8 cellular contexts compared by ENCODE assay signal in the genomic region with DNA sequence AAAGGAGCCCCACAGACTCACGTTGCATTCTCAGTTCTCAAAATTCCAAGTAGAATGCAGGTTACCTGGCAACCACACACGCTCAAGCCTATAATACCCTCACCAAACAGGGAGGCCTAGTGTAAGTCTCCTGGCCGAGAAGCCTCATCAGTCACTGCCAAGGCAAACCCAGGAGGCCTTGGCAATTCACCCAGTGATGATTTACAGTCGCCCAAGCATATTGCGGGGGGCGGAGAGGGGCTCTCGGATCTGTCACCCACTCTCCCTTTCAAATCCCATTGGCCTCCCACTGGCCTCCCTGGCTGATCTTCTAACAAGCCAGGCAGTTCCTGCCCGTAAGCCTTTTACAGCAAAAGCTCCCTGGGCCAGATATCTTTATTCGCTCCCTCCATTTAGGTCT. TPM values are rescaled to one million over a fixed set of nuclear protein-coding genes. Genes with fewer than 3 reads are reported as not detected.
A peak's percentile ranks its signal among the peaks of the same experiment; 100 is the strongest.
DNase-seq lines count a peak whose midpoint lies in the region; ATAC-seq and TF ChIP-seq lines count a peak whose summit lies in the region.

No MANE protein-coding gene starts in this region.

- whole genome bisulfite sequencing in mesendoderm (ENCODE audit: extremely low coverage, insufficient coverage, low lambda C conversion rate): no CpG with 5 or more reads among the region's 9 CpGs
- WGBS in aorta, 2 donors: 1 to 2% methylated on average over 9 of the region's 9 CpGs

- H3K4me1 ChIP-seq in mesendoderm (ENCODE audit: control insufficient read depth, low read depth, low read length) (peaks cover 3% of the 10 kb centered on the region), aorta (ENCODE audit: control insufficient read depth in 1 of 2, insufficient read depth in 2 of 2, low read length in 2 of 2) (peaks cover 0 to 6% of the 10 kb centered on the region in 2 donors)

- peak overlapping the region; percentile 95 for H3K56ac ChIP-seq in mesendoderm (ENCODE audit: low read length)

- H3K27me3 ChIP-seq in mesendoderm (ENCODE audit: insufficient read depth, low read length, poor library complexity) (no peaks in the 10 kb centered on the region), aorta (ENCODE audit: control insufficient read depth in 1 of 2, insufficient read depth in 2 of 2, low read length in 1 of 2) (no peaks in the 10 kb centered on the region)

- no peak overlapping the region for H4K5ac ChIP-seq in mesendoderm (ENCODE audit: low read length)

- H2BK120ac ChIP-seq in mesendoderm (ENCODE audit: low read depth, low read length): no peak overlapping the region

- intact Hi-C loops in aorta (cut with DNase I): loop anchor here (2.0 to 5.0 kb wide), 2 partner anchors 35 to 140 kb away; no protein-coding TSS in a partner anchor

- no peak overlapping the region for H2BK15ac ChIP-seq in mesendoderm (replicated peaks; ENCODE audit: low read depth)

- peak overlapping the region; percentile 97 for H3K27ac ChIP-seq in C4-2B
- H3K27ac ChIP-seq in mesendoderm (ENCODE audit: low read depth, low read length): no peak overlapping the region
- H3K27ac ChIP-seq in aorta (ENCODE audit: low read depth in 1 of 2, low read length in 2 of 2): peak overlapping the region in 1 of 2 donors; percentile 36

- H2BK5ac ChIP-seq in mesendoderm (ENCODE audit: low read length): no peak overlapping the region

- DNase-seq in LNCaP clone FGC (ENCODE audit: low read depth) (no peak), cardiac fibroblast (ENCODE audit: low read depth in 2 of 2) (peak; percentile 22 to 25), mesendoderm (peak; percentile 41), aorta (peak in 1 of 2 donors; percentile 37), OCI-M2 (lab: John Stamatoyannopoulos, UW; ENCODE audit: unreplicated experiment) (no peak)
- no peak for DNase-seq in activated effector memory CD4-positive, alpha-beta T cell treated with Interleukin-2 at 50 U/mL for 16 hours

- H3K4me2 ChIP-seq in mesendoderm (ENCODE audit: low read length): peak overlapping the region; percentile 55

- H4K8ac ChIP-seq in mesendoderm (ENCODE audit: low read depth, low read length): no peak overlapping the region

- peak overlapping the region; percentile 86 for H3K9ac ChIP-seq in mesendoderm (ENCODE audit: low read length)

- no peak overlapping the region for H3K18ac ChIP-seq in mesendoderm (ENCODE audit: low read length)

- no peak overlapping the region for H3K23ac ChIP-seq in mesendoderm (ENCODE audit: low read length)

- no peak overlapping the region for H3K4ac ChIP-seq in mesendoderm (ENCODE audit: low read depth, low read length)

- ATAC-seq in aorta (ENCODE audit: low FRiP score): no peak
- ATAC-seq in HG02763 (IDR thresholded peaks at IDR 0.05; ENCODE audit: unreplicated experiment): no peak

- H3K9me3 ChIP-seq in aorta (ENCODE audit: control insufficient read depth, low read length): no peaks in the 10 kb centered on the region

- H3K4me3 ChIP-seq in LNCaP clone FGC (ENCODE audit: low read depth, low read length) (peak overlapping the region; percentile 90), cardiac fibroblast (replicated peaks in 1 of 2; ENCODE audit: low read depth in 2 of 2, low read length in 2 of 2) (peak overlapping the region; percentile 78 to 98), mesendoderm (ENCODE audit: low read length) (peak overlapping the region; percentile 73), aorta (ENCODE audit: low read length in 2 of 2) (peak overlapping the region; percentile 77 to 86)

- peaks cover 2% of the 10 kb centered on the region for H3K36me3 ChIP-seq in mesendoderm (ENCODE audit: control insufficient read depth, insufficient read depth, low read length)
- H3K36me3 ChIP-seq in aorta (ENCODE audit: control insufficient read depth in 1 of 2, insufficient read depth in 2 of 2, low read length in 1 of 2): no peaks in the 10 kb centered on the region

- no peak overlapping the region for H2AK5ac ChIP-seq in mesendoderm (ENCODE audit: low read length)

- H3K79me2 ChIP-seq in mesendoderm (ENCODE audit: control insufficient read depth, insufficient read depth, low read length): peaks cover 52% of the 10 kb centered on the region

- peaks cover 10% of the 10 kb centered on the region for H3K79me1 ChIP-seq in mesendoderm (ENCODE audit: low read length)

- TF ChIP-seq CTCF in C4-2B (conservative IDR thresholded peaks at IDR 0.05) (no peak), LNCaP clone FGC (IDR thresholded peaks at IDR 0.05; ENCODE audit: control insufficient read depth, extremely low read depth, insufficient read depth) (no peak), cardiac fibroblast (IDR thresholded peaks at IDR 0.05; ENCODE audit: low read depth, low read length) (no peak)

RNA-seq across cellular contexts. Expression of a gene that starts 1.1 kb away (rescaled TPM):
- 53.6 TPM for polyA plus RNA-seq in mesendoderm (2013, experiment 1 of 2)
- 52.1 TPM for polyA plus RNA-seq in mesendoderm (2013, experiment 2 of 2)
- 100 to 1,000 TPM in 1 of 2 donors, 10 to 100 TPM in 1; 70.8 to 106 TPM for total RNA-seq in aorta
- polyA plus RNA-seq in aorta: 100 to 1,000 TPM in 1 of 2 donors, 10 to 100 TPM in 1; 34.7 to 243 TPM

RNA-seq across cellular contexts. Expression of a gene that starts 32.1 kb away (rescaled TPM):
- polyA plus RNA-seq in mesendoderm (2013, experiment 1 of 2): 33.1 TPM
- polyA plus RNA-seq in mesendoderm (2013, experiment 2 of 2): 32.1 TPM
- 10 to 100 TPM; 38.0 to 41.4 TPM for total RNA-seq in aorta
- 10 to 100 TPM in 1 of 2 donors, 1 to 10 TPM in 1; 8.0 to 23.3 TPM for polyA plus RNA-seq in aorta

RNA-seq across cellular contexts. Expression of a gene that starts 38.1 kb away (rescaled TPM):
- 27.7 TPM for polyA plus RNA-seq in mesendoderm (2013, experiment 1 of 2)
- polyA plus RNA-seq in mesendoderm (2013, experiment 2 of 2): 27.0 TPM
- total RNA-seq in aorta: 10 to 100 TPM; 35.3 to 48.1 TPM
- 10 to 100 TPM in 1 of 2 donors, 1 to 10 TPM in 1; 7.5 to 22.2 TPM for polyA plus RNA-seq in aorta

RNA-seq across cellular contexts. Expression of a gene that starts 46.6 kb away (rescaled TPM):
- 0.13 TPM for polyA plus RNA-seq in mesendoderm (2013, experiment 1 of 2)
- polyA plus RNA-seq in mesendoderm (2013, experiment 2 of 2): 0.20 TPM
- total RNA-seq in aorta: 10 to 100 TPM in 1 of 2 donors, 1 to 10 TPM in 1; 6.3 to 10.9 TPM
- 1 to 10 TPM in 1 of 2 donors, under 1 TPM in 1; 0.90 to 3.3 TPM for polyA plus RNA-seq in aorta

Comparison
In these comparisons a context has a peak if more than half of its experiments do, and no peak if none do; other contexts are left out.
1. DNase-seq: peak in cardiac fibroblast (2 of 2) and mesendoderm (single experiment); none in LNCaP clone FGC (single experiment), OCI-M2 (single experiment) and activated effector memory CD4-positive, alpha-beta T cell treated with Interleukin-2 at 50 U/mL for 16 hours (single experiment).
2. Peak in every context shown above with its lines, with median percentiles within 50 percentile points of each other: H3K4me3 ChIP-seq.